ENCODE assay signal across 1 cellular context in the genomic region with DNA sequence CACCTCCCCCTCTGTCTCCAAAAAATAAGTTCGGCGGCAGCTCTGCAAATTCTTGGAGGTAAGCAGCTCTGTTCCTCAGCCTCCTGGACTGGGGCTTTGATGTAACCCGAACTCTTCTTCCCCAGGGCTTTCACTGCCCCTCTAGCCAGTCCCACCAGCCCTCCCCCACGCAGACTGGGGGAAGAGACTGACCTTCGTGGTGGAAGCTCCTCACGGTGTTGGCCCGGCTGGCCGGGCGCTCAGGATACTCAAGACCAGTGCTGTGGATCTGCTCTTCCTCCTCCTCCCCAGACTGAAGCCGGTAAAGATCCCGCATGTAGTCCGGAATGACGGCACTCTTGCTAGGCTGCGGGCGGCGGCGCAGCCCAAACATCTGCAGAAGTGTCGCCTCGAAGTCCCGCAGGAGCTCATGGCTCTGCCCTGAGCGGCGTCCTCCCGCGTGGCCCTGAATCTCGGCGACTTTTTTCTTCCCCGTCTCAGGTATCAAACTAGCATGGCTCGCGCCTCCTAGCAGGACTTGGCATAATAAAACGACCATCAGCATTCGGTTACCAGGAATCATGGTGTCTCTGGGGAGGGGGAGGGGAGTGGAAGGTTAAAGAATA.
TF ChIP-seq lines count a peak whose summit lies in the region.

No MANE protein-coding gene starts in this region.

TF ChIP-seq in GM12878, 131 proteins besides CTCF, POLR2A, EP300 and RAD21:
- TF ChIP-seq KDM1A (IDR thresholded peaks at IDR 0.05; ENCODE audit: borderline replicate concordance) (no peak), PAX8 (IDR thresholded peaks at IDR 0.05) (no peak), ZNF217 (IDR thresholded peaks at IDR 0.05) (no peak)
